In genomic region chr14:28635387-28635786, GRCh38 we compare ENCODE assay signal across 8 cellular contexts.
DNase-seq lines count a peak whose midpoint lies in the region; ATAC-seq, FAIRE-seq and TF ChIP-seq lines count a peak whose summit lies in the region.

No MANE protein-coding gene starts in this region.

- no peak overlapping the region for H3K27ac ChIP-seq in GM12878 (ENCODE audit: control insufficient read depth, insufficient read depth)
- H3K27ac ChIP-seq in caudate nucleus (ENCODE audit: low read depth, low read length), result no peak overlapping the region

- SMC1A ChIA-PET in GM12878 (lab: Charles Lee; ENCODE audit: uncharacterized antibody, unreplicated experiment), result no interaction called here

- peak; percentile 45 for DNase-seq in SIG-M5 treated with dmso at 0.1 percent for 504 hours (lab: John Stamatoyannopoulos, UW; ENCODE audit: unreplicated experiment)
- DNase-seq in SIG-M5 (lab: John Stamatoyannopoulos, UW), result no peak
- DNase-seq in NCI-H1092 (lab: John Stamatoyannopoulos, UW), result peak; percentile 27
- DNase-seq in GM12878 (ENCODE audit: low read depth, low spot score), result no peak
- DNase-seq in mesothelial cell of epicardium (ENCODE audit: low spot score in 2 of 2, unreplicated experiment in 2 of 2), result no peak
- DNase-seq in caudate nucleus (lab: John Stamatoyannopoulos, UW), result no peak

- no peak for ATAC-seq in GM12878
- ATAC-seq in HG03039 (IDR thresholded peaks at IDR 0.05; ENCODE audit: unreplicated experiment), result no peak
- ATAC-seq in HG02588 (IDR thresholded peaks at IDR 0.05; ENCODE audit: unreplicated experiment), result no peak

- no peak overlapping the region for H3K9ac ChIP-seq in GM12878 (ENCODE audit: control insufficient read depth, insufficient read depth, low read length)

- no peaks in the 10 kb centered on the region for H3K27me3 ChIP-seq in GM12878 (replicated peaks in 1 of 2; ENCODE audit: control insufficient read depth in 2 of 2, insufficient read depth in 2 of 2, low read length in 1 of 2)

- FAIRE-seq in GM12878 (lab: Jason Lieb, UNC), result no peak

- no peak overlapping the region for H3K4me3 ChIP-seq in GM12878

- in situ Hi-C loops in GM12878 (cut with MboI), result no loop called here

- no peaks in the 10 kb centered on the region for H3K9me3 ChIP-seq in GM12878 (replicated peaks; ENCODE audit: control insufficient read depth, insufficient read depth, low read length)

- CTCF ChIA-PET in GM12878 (lab: Yijun Ruan, JAX), result interaction anchor here (0.6 kb wide), 1 partner anchor 25 kb away, joined by 5 read pairs; no protein-coding TSS in a partner anchor

- no peaks in the 10 kb centered on the region for H3K36me3 Mint-ChIP-seq in mesothelial cell of epicardium

- no peak overlapping the region for H3K4me2 ChIP-seq in GM12878 (ENCODE audit: control insufficient read depth, insufficient read depth)

- RAD21 ChIA-PET in GM12878 (lab: Charles Lee; ENCODE audit: unreplicated experiment), result no interaction called here

- no peak overlapping the region for H3K4me3 Mint-ChIP-seq in mesothelial cell of epicardium

- TF ChIP-seq CTCF in GM12878 (IDR thresholded peaks at IDR 0.05 in 2 of 3, conservative IDR thresholded peaks at IDR 0.05 in 1 of 3; ENCODE audit: control insufficient read depth in 2 of 3, extremely low read depth in 1 of 3, insufficient read depth in 1 of 3, low read depth in 3 of 3, low read length in 3 of 3) (peak; percentile 26 to 38 (median 34); a peak in 4 of 6 replicates), mesothelial cell of epicardium (IDR thresholded peaks at IDR 0.05; ENCODE audit: unreplicated experiment) (peak; percentile 96)

- POLR2A ChIA-PET in GM12878 (lab: Charles Lee), result no interaction called here

- 7% methylated on average over 7 of the region's 7 CpGs for WGBS in GM12878 (ENCODE audit: insufficient coverage, insufficient replicate concordance, low lambda C conversion rate, missing lambda C conversion rate)

- H3K4me1 Mint-ChIP-seq in mesothelial cell of epicardium, result no peaks in the 10 kb centered on the region

- no peaks in the 10 kb centered on the region for H4K20me1 ChIP-seq in GM12878 (ENCODE audit: control insufficient read depth, insufficient read depth)

- intact Hi-C loops in GM12878 (cut with micrococcal nuclease; ENCODE audit: unreplicated experiment), result no loop called here

- H3K79me2 ChIP-seq in GM12878 (ENCODE audit: control insufficient read depth, insufficient read depth, low read length), result no peaks in the 10 kb centered on the region

- H2AFZ ChIP-seq in GM12878 (ENCODE audit: control insufficient read depth, low read depth, low read length), result no peak overlapping the region

- H3K9me3 Mint-ChIP-seq in mesothelial cell of epicardium, result peaks cover 18% of the 10 kb centered on the region

- peak; percentile 33; the same call in 1 of the 2 replicates for TF ChIP-seq RAD21 in GM12878 (IDR thresholded peaks at IDR 0.05; ENCODE audit: insufficient read depth, low read depth, low read length)

- H3K36me3 ChIP-seq in GM12878 (ENCODE audit: control insufficient read depth in 2 of 2, insufficient read depth in 2 of 2, low read length in 1 of 2), result no peaks in the 10 kb centered on the region

- no TSS peak for BruUV-seq in GM12878 (replicated peaks; lab: Mats Ljungman, UMichigan)

- H3K27me3 Mint-ChIP-seq in mesothelial cell of epicardium (ENCODE audit: low read depth), result peaks cover 15% of the 10 kb centered on the region

- TF ChIP-seq POLR2A in GM12878 (IDR thresholded peaks at IDR 0.05; ENCODE audit: low read depth, low read length), result no peak

- H3K27ac Mint-ChIP-seq in mesothelial cell of epicardium, result no peak overlapping the region

- H3K4me1 ChIP-seq in GM12878 (ENCODE audit: control insufficient read depth, insufficient read depth, low read length), result no peaks in the 10 kb centered on the region

- TF ChIP-seq EP300 in GM12878 (IDR thresholded peaks at IDR 0.05; ENCODE audit: borderline replicate concordance in 1 of 2, control insufficient read depth in 1 of 2, low read depth in 2 of 2, low read length in 2 of 2), result no peak

TF ChIP-seq in GM12878, 131 proteins besides CTCF, POLR2A, EP300 and RAD21:
- peak; percentile 29; the same call in 1 of the 2 replicates for TF ChIP-seq SMC3 (IDR thresholded peaks at IDR 0.05; ENCODE audit: borderline replicate concordance, low read length)
- TF ChIP-seq USF1 (IDR thresholded peaks at IDR 0.05; ENCODE audit: borderline replicate concordance, extremely low read length, insufficient read depth, low read depth, low read length), result no peak
- TF ChIP-seq, protein P1, sequence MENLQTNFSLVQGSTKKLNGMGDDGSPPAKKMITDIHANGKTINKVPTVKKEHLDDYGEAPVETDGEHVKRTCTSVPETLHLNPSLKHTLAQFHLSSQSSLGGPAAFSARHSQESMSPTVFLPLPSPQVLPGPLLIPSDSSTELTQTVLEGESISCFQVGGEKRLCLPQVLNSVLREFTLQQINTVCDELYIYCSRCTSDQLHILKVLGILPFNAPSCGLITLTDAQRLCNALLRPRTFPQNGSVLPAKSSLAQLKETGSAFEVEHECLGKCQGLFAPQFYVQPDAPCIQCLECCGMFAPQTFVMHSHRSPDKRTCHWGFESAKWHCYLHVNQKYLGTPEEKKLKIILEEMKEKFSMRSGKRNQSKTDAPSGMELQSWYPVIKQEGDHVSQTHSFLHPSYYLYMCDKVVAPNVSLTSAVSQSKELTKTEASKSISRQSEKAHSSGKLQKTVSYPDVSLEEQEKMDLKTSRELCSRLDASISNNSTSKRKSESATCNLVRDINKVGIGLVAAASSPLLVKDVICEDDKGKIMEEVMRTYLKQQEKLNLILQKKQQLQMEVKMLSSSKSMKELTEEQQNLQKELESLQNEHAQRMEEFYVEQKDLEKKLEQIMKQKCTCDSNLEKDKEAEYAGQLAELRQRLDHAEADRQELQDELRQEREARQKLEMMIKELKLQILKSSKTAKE (IDR thresholded peaks at IDR 0.05; ENCODE audit: low read depth, poor library complexity, severe bottlenecking), result no peak

Comparison
In these comparisons a context has a peak if more than half of its experiments do, and no peak if none do; other contexts are left out.
1. DNase-seq: peak in SIG-M5 treated with dmso at 0.1 percent for 504 hours (single experiment) and NCI-H1092 (single experiment); none in SIG-M5 (single experiment), GM12878 (single experiment), mesothelial cell of epicardium (0 of 2) and caudate nucleus (0 of 61).